Comparison of ENCODE assay signal across 7 cellular contexts in the genomic region with DNA sequence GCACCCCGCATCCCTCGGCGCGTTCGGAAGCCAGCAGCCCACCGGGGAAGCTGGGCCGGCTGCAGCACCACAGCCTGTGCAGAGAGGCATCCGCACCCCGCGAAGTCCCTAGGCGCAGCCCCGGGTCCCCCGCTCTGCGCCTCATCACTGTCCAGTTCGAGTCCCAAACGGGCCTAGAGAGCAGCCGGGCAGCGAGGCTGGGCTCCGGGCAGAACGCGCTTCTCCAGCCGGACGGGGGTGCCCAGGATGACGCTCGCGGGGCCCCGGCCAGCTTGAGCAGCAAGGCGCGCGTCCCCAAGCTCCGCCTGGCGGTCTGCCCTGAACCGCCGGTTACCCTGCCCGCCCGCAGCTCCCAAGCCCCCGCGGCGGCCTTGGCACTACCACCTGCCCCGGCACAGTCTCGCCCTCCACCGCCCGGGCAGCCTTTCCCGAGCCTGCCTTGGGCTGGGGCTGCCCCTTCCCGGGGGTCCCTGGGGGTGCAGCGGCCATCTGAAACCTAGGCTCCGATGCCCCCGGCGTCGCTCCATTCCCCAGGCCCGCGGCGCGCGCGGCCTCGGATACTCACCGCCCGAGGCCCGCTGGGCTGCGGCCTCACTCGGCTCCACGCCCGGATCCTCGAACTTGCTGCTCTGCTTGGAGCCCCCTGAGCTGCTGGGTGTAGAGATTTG. TPM values are rescaled to one million over a fixed set of nuclear protein-coding genes. Genes with fewer than 3 reads are reported as not detected.
DNase-seq lines count a peak whose midpoint lies in the region; ATAC-seq, FAIRE-seq and TF ChIP-seq lines count a peak whose summit lies in the region.

No MANE protein-coding gene starts in this region.

- FAIRE-seq in frontal cortex (lab: Jason Lieb, UNC) = no peak

- peaks cover 29% of the 10 kb centered on the region for H3K27me3 Mint-ChIP-seq in activated T-helper 17 cell treated with anti-CD3 and anti-CD28 coated beads, Interleukin-2, amount 50 U/mL, for 72 hours
- H3K27me3 Mint-ChIP-seq in nephron progenitor cell (ENCODE audit: low read depth, poor library complexity) (peaks cover 64% of the 10 kb centered on the region), type B pancreatic cell (peaks cover 12% of the 10 kb centered on the region)

- peak overlapping the region; percentile 79 for H3K4me3 ChIP-seq in GM12865 (ENCODE audit: low read depth, low read length)

- no peaks in the 10 kb centered on the region for H3K9me3 Mint-ChIP-seq in activated T-helper 17 cell treated with anti-CD3 and anti-CD28 coated beads, Interleukin-2, amount 50 U/mL, for 72 hours
- H3K9me3 Mint-ChIP-seq in nephron progenitor cell = peaks cover 8% of the 10 kb centered on the region
- H3K9me3 Mint-ChIP-seq in type B pancreatic cell = no peaks in the 10 kb centered on the region

- TF ChIP-seq CTCF in GM12865 (IDR thresholded peaks at IDR 0.05; ENCODE audit: insufficient read depth, low read depth, low read length, missing control alignments) (peak; percentile 27), nephron progenitor cell (IDR thresholded peaks at IDR 0.05) (no peak), type B pancreatic cell (conservative IDR thresholded peaks at IDR 0.05) (peak; percentile 64)

- peaks cover 5% of the 10 kb centered on the region for H3K4me1 Mint-ChIP-seq in activated T-helper 17 cell treated with anti-CD3 and anti-CD28 coated beads, Interleukin-2, amount 50 U/mL, for 72 hours
- H3K4me1 Mint-ChIP-seq in nephron progenitor cell = no peaks in the 10 kb centered on the region
- no peaks in the 10 kb centered on the region for H3K4me1 Mint-ChIP-seq in type B pancreatic cell (ENCODE audit: unreplicated experiment)

- H3K36me3 Mint-ChIP-seq in activated T-helper 17 cell treated with anti-CD3 and anti-CD28 coated beads, Interleukin-2, amount 50 U/mL, for 72 hours (ENCODE audit: low read depth) = no peaks in the 10 kb centered on the region
- no peaks in the 10 kb centered on the region for H3K36me3 Mint-ChIP-seq in nephron progenitor cell (ENCODE audit: low read depth)
- peaks cover 3% of the 10 kb centered on the region for H3K36me3 Mint-ChIP-seq in type B pancreatic cell

- no peak overlapping the region for H3K27ac Mint-ChIP-seq in activated T-helper 17 cell treated with anti-CD3 and anti-CD28 coated beads, Interleukin-2, amount 50 U/mL, for 72 hours
- H3K27ac Mint-ChIP-seq in nephron progenitor cell (no peak overlapping the region), type B pancreatic cell (peak overlapping the region; percentile 95)

- H3K4me3 Mint-ChIP-seq in activated T-helper 17 cell treated with anti-CD3 and anti-CD28 coated beads, Interleukin-2, amount 50 U/mL, for 72 hours = peak overlapping the region; percentile 76
- H3K4me3 Mint-ChIP-seq in nephron progenitor cell (peak overlapping the region; percentile 95), type B pancreatic cell (peak overlapping the region; percentile 99)

- peak; percentile 68 for DNase-seq in GM12865 (ENCODE audit: low read depth)
- DNase-seq in NCI-H748 (lab: John Stamatoyannopoulos, UW; ENCODE audit: unreplicated experiment) = peak; percentile 72
- peak; percentile 35 to 43 for DNase-seq in frontal cortex (ENCODE audit: low spot score in 2 of 2)
- DNase-seq in nephron progenitor cell = peak; percentile 73
- DNase-seq in type B pancreatic cell (ENCODE audit: extremely low spot score, unreplicated experiment) = peak; percentile 77

- peak; percentile 37 for ATAC-seq in HG02678 (IDR thresholded peaks at IDR 0.05; ENCODE audit: unreplicated experiment)
- ATAC-seq in activated T-helper 17 cell treated with anti-CD3 and anti-CD28 coated beads, Interleukin-2, amount 50 U/mL, for 72 hours (replicated peaks) = peak; percentile 38

RNA-seq across cellular contexts. Expression of a gene that starts 0.6 kb away (rescaled TPM):
- total RNA-seq in activated T-helper 17 cell treated with anti-CD3 and anti-CD28 coated beads, Interleukin-2, amount 50 U/mL, for 72 hours = not detected
- total RNA-seq in frontal cortex (62.0 TPM), type B pancreatic cell (ENCODE audit: low replicate concordance) (9.1 and 9.3 TPM in 2 replicates)

Comparison
In these comparisons a context has a peak if more than half of its experiments do, and no peak if none do; other contexts are left out.
1. Peak in every context shown above with its lines: DNase-seq, ATAC-seq and H3K4me3 ChIP-seq.